32 cellular contexts compared by ENCODE assay signal in genomic region chr1:22465018-22465565, GRCh38.
"Had no signal": no experiment of that assay in that cellular context is flagged by ENCODE, and none has a peak within 500 bp of the region (broad histone marks: within the 10 kb centered on the region; RNA-seq: fewer than 3 reads in every experiment).

No MANE protein-coding gene starts in this region.

- H3K9me3 ChIP-seq: colonic mucosa had no signal

- FAIRE-seq: endometrium, endothelial cell of umbilical vein had no signal

- H3K27me3 Mint-ChIP-seq: activated CD4-positive, alpha-beta memory T cell treated with anti-CD3 and anti-CD28 coated beads for 36 hours; activated CD4-positive, alpha-beta T cell treated with anti-CD3 and anti-CD28 coated beads for 36 hours; activated CD4-positive, alpha-beta T cell treated with anti-CD3 and anti-CD28 coated beads, Interleukin-2, amount 10 ng/mL, durations not matched to agents 24 days and 14 days; activated naive CD4-positive, alpha-beta T cell treated with anti-CD3 and anti-CD28 coated beads, Interleukin-2, amount 10 ng/mL, durations not matched to agents 7 days and 5 days; activated naive CD8-positive, alpha-beta T cell treated with anti-CD3 and anti-CD28 coated beads, Interleukin-2, amount 10 ng/mL, durations not matched to agents 7 days and 5 days; activated T-cell treated with anti-CD3 and anti-CD28 coated beads, Interleukin-2, amount 50 U/mL, for 24 hours; brain; T-helper 17 cell had no signal

- H3K4me3 ChIP-seq: ascending aorta, breast epithelium, cardiac muscle cell, colonic mucosa, esophagus squamous epithelium had no signal

- H3K27me3 ChIP-seq: ascending aorta, breast epithelium, cardiac muscle cell, colonic mucosa, esophagus squamous epithelium had no signal

- H3K36me3 ChIP-seq: ascending aorta, breast epithelium, cardiac muscle cell, colonic mucosa, esophagus squamous epithelium, WERI-Rb-1 had no signal

- H3K9me3 Mint-ChIP-seq: activated CD4-positive, alpha-beta T cell treated with anti-CD3 and anti-CD28 coated beads, Interleukin-2, amount 10 ng/mL, durations not matched to agents 24 days and 14 days; activated T-cell treated with anti-CD3 and anti-CD28 coated beads, Interleukin-2, amount 50 U/mL, for 72 hours had no signal

- DNase-seq: activated CD4-positive, alpha-beta memory T cell treated with anti-CD3 and anti-CD28 coated beads for 36 hours; activated CD4-positive, alpha-beta T cell treated with anti-CD3 and anti-CD28 coated beads for 36 hours; activated CD4-positive, alpha-beta T cell treated with anti-CD3 and anti-CD28 coated beads, Interleukin-2, amount 10 ng/mL, durations not matched to agents 24 days and 14 days; activated CD4-positive, CD25-positive, alpha-beta regulatory T cell; activated CD4-positive, CD25-positive, alpha-beta regulatory T cell treated with anti-CD3 and anti-CD28 coated beads, Interleukin-2, amount 50 U/mL, for 72 hours; activated CD8-positive, alpha-beta memory T cell treated with anti-CD3 and anti-CD28 coated beads, Interleukin-2, amount 50 U/mL, for 48 hours; activated gamma-delta T cell; activated naive CD4-positive, alpha-beta T cell; activated naive CD4-positive, alpha-beta T cell treated with anti-CD3 and anti-CD28 coated beads, Interleukin-2, amount 10 ng/mL, durations not matched to agents 7 days and 5 days; activated naive CD8-positive, alpha-beta T cell treated with anti-CD3 and anti-CD28 coated beads, Interleukin-2, amount 10 ng/mL, durations not matched to agents 7 days and 5 days; activated T-cell treated with anti-CD3 and anti-CD28 coated beads for 4 hours; activated T-cell treated with anti-CD3 and anti-CD28 coated beads, Interleukin-2, amount 50 U/mL, for 24 hours; activated T-cell treated with anti-CD3 and anti-CD28 coated beads, Interleukin-2, amount 50 U/mL, for 72 hours; central memory CD4-positive, alpha-beta T cell; cerebellar nuclear complex; colonic mucosa; effector CD8-positive, alpha-beta T cell; esophagus squamous epithelium; foreskin melanocyte; T-helper 1 cell; T-helper 17 cell; T1000; WERI-Rb-1 had no signal

- H3K4me1 ChIP-seq: breast epithelium, colonic mucosa had no signal

- H3K27ac Mint-ChIP-seq: activated CD4-positive, alpha-beta memory T cell treated with anti-CD3 and anti-CD28 coated beads for 36 hours; activated CD4-positive, alpha-beta T cell treated with anti-CD3 and anti-CD28 coated beads for 36 hours; activated CD4-positive, alpha-beta T cell treated with anti-CD3 and anti-CD28 coated beads, Interleukin-2, amount 10 ng/mL, durations not matched to agents 24 days and 14 days; activated naive CD4-positive, alpha-beta T cell treated with anti-CD3 and anti-CD28 coated beads, Interleukin-2, amount 10 ng/mL, durations not matched to agents 7 days and 5 days; activated naive CD4-positive, alpha-beta T cell treated with anti-CD3 and anti-CD28 coated beads, Interleukin-2, amount 50 U/mL, for 72 hours; activated naive CD8-positive, alpha-beta T cell treated with anti-CD3 and anti-CD28 coated beads, Interleukin-2, amount 10 ng/mL, durations not matched to agents 7 days and 5 days; activated T-cell treated with anti-CD3 and anti-CD28 coated beads, Interleukin-2, amount 50 U/mL, for 24 hours; activated T-cell treated with anti-CD3 and anti-CD28 coated beads, Interleukin-2, amount 50 U/mL, for 72 hours; brain; T-helper 17 cell; T-helper 2 cell treated with Interferon-gamma antibody and Interleukin-4, amounts not matched to agents 5 μg/mL and 100 μg/mL, for 36 hours had no signal

- ATAC-seq: activated CD4-positive, alpha-beta T cell treated with anti-CD3 and anti-CD28 coated beads for 36 hours; activated naive CD4-positive, alpha-beta T cell treated with anti-CD3 and anti-CD28 coated beads, Interleukin-2, amount 50 U/mL, for 72 hours; activated T-cell treated with anti-CD3 and anti-CD28 coated beads, Interleukin-2, amount 50 U/mL, for 72 hours; T-helper 17 cell had no signal

- H3K4me3 Mint-ChIP-seq: activated CD4-positive, alpha-beta memory T cell treated with anti-CD3 and anti-CD28 coated beads for 36 hours; activated CD4-positive, alpha-beta T cell treated with anti-CD3 and anti-CD28 coated beads for 36 hours; activated CD4-positive, alpha-beta T cell treated with anti-CD3 and anti-CD28 coated beads, Interleukin-2, amount 10 ng/mL, durations not matched to agents 24 days and 14 days; activated naive CD4-positive, alpha-beta T cell treated with anti-CD3 and anti-CD28 coated beads, Interleukin-2, amount 10 ng/mL, durations not matched to agents 7 days and 5 days; activated naive CD8-positive, alpha-beta T cell treated with anti-CD3 and anti-CD28 coated beads, Interleukin-2, amount 10 ng/mL, durations not matched to agents 7 days and 5 days; activated T-cell treated with anti-CD3 and anti-CD28 coated beads, Interleukin-2, amount 50 U/mL, for 24 hours; activated T-cell treated with anti-CD3 and anti-CD28 coated beads, Interleukin-2, amount 50 U/mL, for 72 hours; brain; T-helper 17 cell; T-helper 2 cell treated with Interferon-gamma antibody and Interleukin-4, amounts not matched to agents 5 μg/mL and 100 μg/mL, for 36 hours had no signal

- H3K27ac ChIP-seq: ascending aorta, breast epithelium, cardiac muscle cell, colonic mucosa, epithelial cell of prostate, esophagus squamous epithelium, WERI-Rb-1 had no signal
